ENCODE assay signal across 23 cellular contexts in the genomic region with DNA sequence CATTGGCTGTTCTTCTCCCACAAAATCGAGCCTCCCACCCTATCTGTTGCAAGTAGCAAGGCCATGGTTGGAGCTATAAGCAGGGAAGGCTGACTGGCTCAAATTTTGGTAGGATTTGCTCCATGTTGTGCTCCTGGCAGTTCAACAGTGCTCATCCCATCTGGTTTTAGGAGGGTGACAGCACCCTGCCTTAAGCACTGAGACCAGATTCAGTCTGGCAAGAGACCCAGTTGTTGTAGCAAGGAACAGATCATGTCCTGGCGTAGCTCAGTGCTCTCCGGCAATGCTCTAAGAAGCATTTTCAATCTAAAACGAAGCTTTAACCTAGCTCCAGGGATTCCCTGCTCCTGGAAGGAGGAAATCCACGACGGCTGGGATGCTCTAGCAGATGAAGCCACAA.
DNase-seq lines count a peak whose midpoint lies in the region; ATAC-seq and TF ChIP-seq lines count a peak whose summit lies in the region.
"Had no signal": no experiment of that assay in that cellular context is flagged by ENCODE, and none has a peak within 500 bp of the region (broad histone marks: within the 10 kb centered on the region; RNA-seq: fewer than 3 reads in every experiment).

No MANE protein-coding gene starts in this region.

- DNase-seq in activated CD4-positive, alpha-beta T cell treated with anti-CD3 and anti-CD28 coated beads, Interleukin-2, amount 10 ng/mL, durations not matched to agents 24 days and 14 days: no peak
- DNase-seq in activated CD4-positive, alpha-beta T cell treated with anti-CD3 and anti-CD28 coated beads, Interleukin-2, amount 50 U/mL, for 48 hours: no peak
- DNase-seq in CD8-positive, alpha-beta T cell: no peak
- DNase-seq in activated CD8-positive, alpha-beta T cell treated with anti-CD3 and anti-CD28 coated beads, Interleukin-2, amount 10 ng/mL, durations not matched to agents 7 days and 5 days: no peak
- peak in 1 of 10 donors; percentile 21 for DNase-seq in dorsolateral prefrontal cortex
- no peak for DNase-seq in DMS153 treated with DMSO at 0.1 percent for 48 hours (lab: John Stamatoyannopoulos, UW; ENCODE audit: unreplicated experiment)
- DNase-seq in esophagus muscularis mucosa (ENCODE audit: extremely low spot score): no peak
- DNase-seq in brain microvascular endothelial cell: no peak
- DNase-seq: activated B cell treated with CpG ODN at 0.5 μM for 24 hours; dermis blood vessel endothelial cell; EL; gastrocnemius medialis; KG1; NCI-H1092 treated with DMSO at 0.1 percent for 48 hours; NCI-H187; NCI-H2171; NCI-H510A; right cardiac atrium; SHP77 treated with DMSO at 0.1 percent for 48 hours; stimulated activated CD4-positive, alpha-beta T cell treated with anti-CD3 and anti-CD28 coated beads, Interleukin-1b, Interleukin-23, amount 100 ng/mL, for 48 hours; stimulated activated naive CD8-positive, alpha-beta T cell treated with anti-CD3 and anti-CD28 coated beads, Interleukin-15, Interleukin-2, amounts not matched to agents 100 U/mL and 50 U/mL, for 24 hours had no signal

- TF ChIP-seq POLR2A in esophagus muscularis mucosa (IDR thresholded peaks at IDR 0.05; ENCODE audit: low read depth): no peak

- POLR2A ChIA-PET in CD8-positive, alpha-beta T cell (lab: Charles Lee): interaction anchor here (0.8 to 0.9 kb wide), 2 partner anchors 8 to 17 kb away, joined by 3 read pairs; no protein-coding TSS in a partner anchor
- POLR2A ChIA-PET in activated CD8-positive, alpha-beta T cell treated with anti-CD3 and anti-CD28 coated beads, Interleukin-2, amount 10 ng/mL, durations not matched to agents 7 days and 5 days (lab: Charles Lee): no interaction called here

- intact Hi-C loops in activated CD4-positive, alpha-beta T cell treated with anti-CD3 and anti-CD28 coated beads, Interleukin-2, amount 10 ng/mL, durations not matched to agents 24 days and 14 days (cut with micrococcal nuclease): no loop called here
- intact Hi-C loops in CD8-positive, alpha-beta T cell (cut with DNase I, micrococcal nuclease): loop anchor here in 1 of 2 experiments (10.0 kb wide), 1 partner anchor 53 kb away; no protein-coding TSS in a partner anchor
- intact Hi-C loops in dorsolateral prefrontal cortex (cut with DNase I): no loop called here
- intact Hi-C loops in esophagus muscularis mucosa (cut with DNase I): no loop called here

- ATAC-seq in CD8-positive, alpha-beta T cell: no peak
- ATAC-seq in activated CD8-positive, alpha-beta T cell treated with anti-CD3 and anti-CD28 coated beads, Interleukin-2, amount 10 ng/mL, durations not matched to agents 7 days and 5 days: no peak
- ATAC-seq: gastrocnemius medialis; right cardiac atrium; stimulated activated naive CD8-positive, alpha-beta T cell treated with anti-CD3 and anti-CD28 coated beads, Interleukin-15, Interleukin-2, amounts not matched to agents 100 U/mL and 50 U/mL, for 24 hours had no signal

- no peak overlapping the region for H3K4me3 ChIP-seq in CD8-positive, alpha-beta T cell (ENCODE audit: low read depth, low read length)
- H3K4me3 ChIP-seq in dorsolateral prefrontal cortex: no peak overlapping the region
- H3K4me3 ChIP-seq in esophagus muscularis mucosa: no peak overlapping the region
- H3K4me3 ChIP-seq in brain microvascular endothelial cell (ENCODE audit: low read depth, low read length): no peak overlapping the region
- H3K4me3 ChIP-seq: gastrocnemius medialis had no signal

- H3K4me1 ChIP-seq in CD8-positive, alpha-beta T cell (ENCODE audit: insufficient read depth, low read length): no peaks in the 10 kb centered on the region
- peaks cover 0 to 5% (median 2%) of the 10 kb centered on the region in 4 donors for H3K4me1 ChIP-seq in esophagus muscularis mucosa

- H3K4me1 Mint-ChIP-seq in activated CD4-positive, alpha-beta T cell treated with anti-CD3 and anti-CD28 coated beads, Interleukin-2, amount 10 ng/mL, durations not matched to agents 24 days and 14 days: peaks cover 23% of the 10 kb centered on the region
- peaks cover 21% of the 10 kb centered on the region for H3K4me1 Mint-ChIP-seq in CD8-positive, alpha-beta T cell (ENCODE audit: low read depth)
- peaks cover 33% of the 10 kb centered on the region for H3K4me1 Mint-ChIP-seq in activated CD8-positive, alpha-beta T cell treated with anti-CD3 and anti-CD28 coated beads, Interleukin-2, amount 10 ng/mL, durations not matched to agents 7 days and 5 days (ENCODE audit: low read depth)
- H3K4me1 Mint-ChIP-seq: activated B cell treated with CpG ODN at 0.5 μM for 24 hours had no signal

- in situ Hi-C loops in brain microvascular endothelial cell (cut with HindIII; ENCODE audit: low pct_ligation_motif_present, low sequenced_read_pairs): no loop called here

- H3K36me3 ChIP-seq in CD8-positive, alpha-beta T cell (ENCODE audit: insufficient read depth, low read length): peaks cover 62% of the 10 kb centered on the region
- peaks cover 55 to 93% (median 86%) of the 10 kb centered on the region in 4 donors for H3K36me3 ChIP-seq in esophagus muscularis mucosa
- peaks cover 86% of the 10 kb centered on the region for H3K36me3 ChIP-seq in brain microvascular endothelial cell (replicated peaks)

- no peak for TF ChIP-seq EP300 in esophagus muscularis mucosa (IDR thresholded peaks at IDR 0.05)

- no peak overlapping the region for H3K27ac ChIP-seq in CD8-positive, alpha-beta T cell (ENCODE audit: low read depth, low read length)
- H3K27ac ChIP-seq in dorsolateral prefrontal cortex (peak overlapping the region in 34 of 59 donors; percentile 1 to 65 (median 34)), esophagus muscularis mucosa (replicated peaks in 1 of 4) (no peak overlapping the region), brain microvascular endothelial cell (no peak overlapping the region)
- H3K27ac ChIP-seq: C4-2B, neutrophil had no signal

- TF ChIP-seq CTCF in CD8-positive, alpha-beta T cell (IDR thresholded peaks at IDR 0.05): no peak
- TF ChIP-seq CTCF in dorsolateral prefrontal cortex (IDR thresholded peaks at IDR 0.05 in 54 of 56, conservative IDR thresholded peaks at IDR 0.05 in 2 of 56; ENCODE audit: low read depth in 1 of 56, partially characterized antibody in 56 of 56) (no peak), esophagus muscularis mucosa (IDR thresholded peaks at IDR 0.05) (no peak), brain microvascular endothelial cell (IDR thresholded peaks at IDR 0.05; ENCODE audit: low read depth, low read length, missing control alignments) (no peak)

- H3K9me3 ChIP-seq in CD8-positive, alpha-beta T cell (ENCODE audit: low read length): no peaks in the 10 kb centered on the region
- no peaks in the 10 kb centered on the region for H3K9me3 ChIP-seq in esophagus muscularis mucosa
- H3K9me3 ChIP-seq: gastrocnemius medialis, neutrophil had no signal

- WGBS in esophagus muscularis mucosa: 97% methylated on average over 6 of the region's 6 CpGs

- H3K27me3 ChIP-seq in CD8-positive, alpha-beta T cell (ENCODE audit: insufficient read depth, low read length): no peaks in the 10 kb centered on the region
- H3K27me3 ChIP-seq in dorsolateral prefrontal cortex (no peaks in the 10 kb centered on the region), esophagus muscularis mucosa (no peaks in the 10 kb centered on the region), brain microvascular endothelial cell (replicated peaks) (no peaks in the 10 kb centered on the region)
- H3K27me3 ChIP-seq: gastrocnemius medialis, neutrophil had no signal

- CTCF ChIA-PET in CD8-positive, alpha-beta T cell (lab: Charles Lee): interaction anchor here (1.1 to 1.3 kb wide), 2 partner anchors 24 to 201 kb away, joined by 3 to 5 read pairs; no protein-coding TSS in a partner anchor
- CTCF ChIA-PET in activated CD8-positive, alpha-beta T cell treated with anti-CD3 and anti-CD28 coated beads, Interleukin-2, amount 10 ng/mL, durations not matched to agents 7 days and 5 days (lab: Charles Lee): no interaction called here

- no peak overlapping the region for H3K4me3 Mint-ChIP-seq in activated CD4-positive, alpha-beta T cell treated with anti-CD3 and anti-CD28 coated beads, Interleukin-2, amount 10 ng/mL, durations not matched to agents 24 days and 14 days
- no peak overlapping the region for H3K4me3 Mint-ChIP-seq in CD8-positive, alpha-beta T cell
- H3K4me3 Mint-ChIP-seq in activated CD8-positive, alpha-beta T cell treated with anti-CD3 and anti-CD28 coated beads, Interleukin-2, amount 10 ng/mL, durations not matched to agents 7 days and 5 days: no peak overlapping the region
- H3K4me3 Mint-ChIP-seq: activated B cell treated with CpG ODN at 0.5 μM for 24 hours had no signal

- no peaks in the 10 kb centered on the region for H3K27me3 Mint-ChIP-seq in activated CD4-positive, alpha-beta T cell treated with anti-CD3 and anti-CD28 coated beads, Interleukin-2, amount 10 ng/mL, durations not matched to agents 24 days and 14 days
- H3K27me3 Mint-ChIP-seq in CD8-positive, alpha-beta T cell (ENCODE audit: low read depth): no peaks in the 10 kb centered on the region
- H3K27me3 Mint-ChIP-seq in activated CD8-positive, alpha-beta T cell treated with anti-CD3 and anti-CD28 coated beads, Interleukin-2, amount 10 ng/mL, durations not matched to agents 7 days and 5 days (ENCODE audit: low read depth): no peaks in the 10 kb centered on the region
- H3K27me3 Mint-ChIP-seq: activated B cell treated with CpG ODN at 0.5 μM for 24 hours had no signal

- peaks cover 73% of the 10 kb centered on the region for H3K36me3 Mint-ChIP-seq in activated CD4-positive, alpha-beta T cell treated with anti-CD3 and anti-CD28 coated beads, Interleukin-2, amount 10 ng/mL, durations not matched to agents 24 days and 14 days (ENCODE audit: low read depth)
- H3K36me3 Mint-ChIP-seq in CD8-positive, alpha-beta T cell: peaks cover 88% of the 10 kb centered on the region
- peaks cover 78% of the 10 kb centered on the region for H3K36me3 Mint-ChIP-seq in activated CD8-positive, alpha-beta T cell treated with anti-CD3 and anti-CD28 coated beads, Interleukin-2, amount 10 ng/mL, durations not matched to agents 7 days and 5 days (ENCODE audit: low read depth)

- no peaks in the 10 kb centered on the region for H3K9me3 Mint-ChIP-seq in activated CD4-positive, alpha-beta T cell treated with anti-CD3 and anti-CD28 coated beads, Interleukin-2, amount 10 ng/mL, durations not matched to agents 24 days and 14 days
- H3K9me3 Mint-ChIP-seq in CD8-positive, alpha-beta T cell: no peaks in the 10 kb centered on the region
- no peaks in the 10 kb centered on the region for H3K9me3 Mint-ChIP-seq in activated CD8-positive, alpha-beta T cell treated with anti-CD3 and anti-CD28 coated beads, Interleukin-2, amount 10 ng/mL, durations not matched to agents 7 days and 5 days (ENCODE audit: insufficient read depth)
- H3K9me3 Mint-ChIP-seq: activated B cell treated with CpG ODN at 0.5 μM for 24 hours had no signal

- H3K27ac Mint-ChIP-seq in activated CD4-positive, alpha-beta T cell treated with anti-CD3 and anti-CD28 coated beads, Interleukin-2, amount 10 ng/mL, durations not matched to agents 24 days and 14 days: peak overlapping the region; percentile 64
- peak overlapping the region; percentile 74 for H3K27ac Mint-ChIP-seq in CD8-positive, alpha-beta T cell
- H3K27ac Mint-ChIP-seq in activated CD8-positive, alpha-beta T cell treated with anti-CD3 and anti-CD28 coated beads, Interleukin-2, amount 10 ng/mL, durations not matched to agents 7 days and 5 days: peak overlapping the region; percentile 40
- H3K27ac Mint-ChIP-seq: activated B cell treated with CpG ODN at 0.5 μM for 24 hours had no signal

Comparison
In these comparisons a context has a peak if more than half of its experiments do, and no peak if none do; other contexts are left out.
1. H3K27ac ChIP-seq: peak in dorsolateral prefrontal cortex (34 of 59); none in CD8-positive, alpha-beta T cell (single experiment), esophagus muscularis mucosa (0 of 4) and brain microvascular endothelial cell (single experiment).
2. Peak in every context shown above with its lines, with median percentiles within 50 percentile points of each other: H3K27ac Mint-ChIP-seq.